In the genomic region with DNA sequence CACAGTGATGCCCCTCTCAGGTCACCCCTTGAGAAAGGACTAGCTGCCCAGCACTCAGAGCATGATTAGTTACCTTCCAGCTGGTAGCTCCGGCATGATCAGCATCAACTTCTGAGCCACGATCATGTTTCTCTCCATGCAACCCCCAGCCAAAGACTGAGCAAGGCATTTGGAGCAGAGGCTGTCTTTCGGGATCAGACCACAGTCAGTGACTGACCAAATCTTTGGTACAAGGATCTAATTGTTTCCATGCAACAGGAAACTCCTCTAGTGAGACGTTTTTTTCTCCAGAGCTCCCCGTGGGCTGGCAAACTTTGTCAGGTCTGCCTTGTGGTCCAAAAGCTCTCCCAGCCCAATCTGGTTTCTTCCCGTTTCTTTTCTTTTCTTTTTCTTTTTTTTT, we compare ENCODE assay signal across 16 cellular contexts.
DNase-seq lines count a peak whose midpoint lies in the region; ATAC-seq and TF ChIP-seq lines count a peak whose summit lies in the region.
"Had no signal": no experiment of that assay in that cellular context is flagged by ENCODE, and none has a peak within 500 bp of the region (broad histone marks: within the 10 kb centered on the region; RNA-seq: fewer than 3 reads in every experiment).

No MANE protein-coding gene starts in this region.

- no peaks in the 10 kb centered on the region for H3K27me3 ChIP-seq in testis
- H3K27me3 ChIP-seq: BLaER1 treated with 17β-estradiol and CSF1 and Interleukin-3, amounts not matched to agents 10 nM and 100 nM had no signal

- 51 to 70% methylated on average over 6 of the region's 6 CpGs for WGBS in testis, 2 donors

- H3K9me3 ChIP-seq in testis, result no peaks in the 10 kb centered on the region

- no peak for TF ChIP-seq POLR2A in testis (IDR thresholded peaks at IDR 0.05)

- in situ Hi-C loops in SK-MEL-5 (cut with HindIII; ENCODE audit: low pct_unique_long_range_greater_than_20kb, low sequenced_read_pairs), result no loop called here

- intact Hi-C loops in left cardiac atrium (cut with DNase I), result no loop called here
- intact Hi-C loops in Right ventricle myocardium superior (cut with DNase I), result no loop called here
- intact Hi-C loops in testis (cut with DNase I; ENCODE audit: low total_unique reads), result no loop called here

- TF ChIP-seq CTCF in testis (IDR thresholded peaks at IDR 0.05), result no peak

- peak overlapping the region; percentile 14 to 38 for H3K27ac ChIP-seq in testis
- H3K27ac ChIP-seq: BLaER1 treated with 17β-estradiol and CSF1 and Interleukin-3, amounts not matched to agents 10 nM and 100 nM; PC-9 had no signal

- no peak overlapping the region for H3K4me3 ChIP-seq in testis
- H3K4me3 ChIP-seq: BLaER1 treated with 17β-estradiol and CSF1 and Interleukin-3, amounts not matched to agents 10 nM and 100 nM; PC-9 had no signal

- no peaks in the 10 kb centered on the region for H3K36me3 ChIP-seq in testis (ENCODE audit: low read depth, missing control alignments)
- H3K36me3 ChIP-seq: BLaER1 treated with 17β-estradiol and CSF1 and Interleukin-3, amounts not matched to agents 10 nM and 100 nM had no signal

- peaks cover 8% of the 10 kb centered on the region for H3K4me1 ChIP-seq in testis
- H3K4me1 ChIP-seq: BLaER1 treated with 17β-estradiol and CSF1 and Interleukin-3, amounts not matched to agents 10 nM and 100 nM had no signal

- ATAC-seq in left cardiac atrium (peak; percentile 12 to 47), Right ventricle myocardium superior (ENCODE audit: poor library complexity) (no peak)

- no peak for DNase-seq in left cardiac atrium
- no peak for DNase-seq in Right ventricle myocardium superior
- DNase-seq in SK-MEL-5 (ENCODE audit: low read depth, low spot score), result peak; percentile 26
- peak; percentile 50 for DNase-seq in fibroblast of gingiva (ENCODE audit: low read depth)
- DNase-seq in testis, result no peak
- no peak for DNase-seq in SK-N-DZ (ENCODE audit: low spot score)
- no peak for DNase-seq in GM19240 (ENCODE audit: insufficient read length, low spot score)
- DNase-seq in GF-D8 (lab: John Stamatoyannopoulos, UW), result no peak
- DNase-seq: CD8-positive, alpha-beta memory T cell; DND-41; HFFc6; NCI-H187; NCI-H446; NCI-H748 treated with DMSO at 0.1 percent for 48 hours; PC-9 had no signal

Comparison
In these comparisons a context has a peak if more than half of its experiments do, and no peak if none do; other contexts are left out.
1. DNase-seq: peak in SK-MEL-5 (single experiment) and fibroblast of gingiva (single experiment); none in left cardiac atrium (single experiment), Right ventricle myocardium superior (single experiment), testis (single experiment), SK-N-DZ (single experiment), GM19240 (single experiment) and GF-D8 (single experiment).